ENCODE assay signal across 2 cellular contexts in genomic region chr14:23430733-23431105, GRCh38.
TF ChIP-seq lines count a peak whose summit lies in the region.

No MANE protein-coding gene starts in this region.

TF ChIP-seq in SK-N-SH, 30 proteins besides CTCF, POLR2A, EP300 and RAD21 (continued from another document):
- TF ChIP-seq, protein P1, sequence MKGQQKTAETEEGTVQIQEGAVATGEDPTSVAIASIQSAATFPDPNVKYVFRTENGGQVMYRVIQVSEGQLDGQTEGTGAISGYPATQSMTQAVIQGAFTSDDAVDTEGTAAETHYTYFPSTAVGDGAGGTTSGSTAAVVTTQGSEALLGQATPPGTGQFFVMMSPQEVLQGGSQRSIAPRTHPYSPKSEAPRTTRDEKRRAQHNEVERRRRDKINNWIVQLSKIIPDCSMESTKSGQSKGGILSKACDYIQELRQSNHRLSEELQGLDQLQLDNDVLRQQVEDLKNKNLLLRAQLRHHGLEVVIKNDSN (IDR thresholded peaks at IDR 0.05; ENCODE audit: borderline replicate concordance, low read depth) = no peak

TF ChIP-seq in SK-N-SH treated with all-trans-retinoic acid at 6 μM for 48 hours, 23 proteins besides CTCF, POLR2A, EP300 and RAD21 (continued from another document):
- TF ChIP-seq TSHZ2 (CRISPR knock-in tag; IDR thresholded peaks at IDR 0.05) (no peak), SNAI2 (CRISPR knock-in tag; IDR thresholded peaks at IDR 0.05) (no peak), ARNTL (CRISPR knock-in tag; IDR thresholded peaks at IDR 0.05; ENCODE audit: borderline replicate concordance, low read depth) (no peak), TOX (CRISPR knock-in tag; IDR thresholded peaks at IDR 0.05; ENCODE audit: borderline replicate concordance) (no peak), ZNF565 (CRISPR knock-in tag; conservative IDR thresholded peaks at IDR 0.05; ENCODE audit: low read depth) (no peak)
